ENCODE assay signal across 1 cellular context in genomic region chr7:157575777-157576176, GRCh38.
TF ChIP-seq lines count a peak whose summit lies in the region.

No MANE protein-coding gene starts in this region.

TF ChIP-seq in HepG2, 621 proteins besides CTCF, POLR2A, EP300 and RAD21 (continued from another document):
- TF ChIP-seq LRRFIP1 (CRISPR knock-in tag; conservative IDR thresholded peaks at IDR 0.05) (no peak), CBFB (CRISPR knock-in tag; IDR thresholded peaks at IDR 0.05) (no peak), ZNF232 (CRISPR knock-in tag; IDR thresholded peaks at IDR 0.05; ENCODE audit: borderline replicate concordance) (no peak), ZNF703 (CRISPR knock-in tag; IDR thresholded peaks at IDR 0.05; ENCODE audit: borderline replicate concordance) (no peak), ZNF646 (CRISPR knock-in tag; IDR thresholded peaks at IDR 0.05) (no peak), TBL1XR1 (IDR thresholded peaks at IDR 0.05; ENCODE audit: borderline replicate concordance, low read length, partially characterized antibody) (no peak), HOXA9 (CRISPR knock-in tag; IDR thresholded peaks at IDR 0.05; ENCODE audit: borderline replicate concordance) (no peak)
